In genomic region chr5:97670447-97670846, GRCh38 we compare ENCODE assay signal across 30 cellular contexts.
"Had no signal": no experiment of that assay in that cellular context is flagged by ENCODE, and none has a peak within 500 bp of the region (broad histone marks: within the 10 kb centered on the region; RNA-seq: fewer than 3 reads in every experiment).

No MANE protein-coding gene starts in this region.

- H3K4me1 Mint-ChIP-seq: mesothelial cell of epicardium; naive B cell; neural crest cell; stimulated activated effector memory CD8-positive, alpha-beta T cell treated with anti-CD3 and anti-CD28 coated beads, Interleukin-12 subunit alpha, Interleukin-12 subunit beta, amount 100 ng/mL, for 72 hours had no signal

- H3K27me3 ChIP-seq: esophagus squamous epithelium, foreskin keratinocyte, gastroesophageal sphincter, heart left ventricle, hepatocyte, neutrophil, right atrium auricular region, stomach, testis, tibial artery had no signal

- H3K4me3 Mint-ChIP-seq: dendritic cell treated with granulocyte-macrophage colony-stimulating factor and Interleukin-4, amounts not matched to agents 40 ng/mL and 50 ng/mL, for 4 days; mesothelial cell of epicardium; naive B cell; natural killer cell treated with Interleukin-12 subunit alpha and Interleukin-12 subunit beta and Interleukin-15 and Interleukin-18, amount 100 ng/mL, for 72 hours; neural crest cell; stimulated activated effector memory CD8-positive, alpha-beta T cell treated with anti-CD3 and anti-CD28 coated beads, Interleukin-12 subunit alpha, Interleukin-12 subunit beta, amount 100 ng/mL, for 72 hours; type B pancreatic cell had no signal

- H3K27ac ChIP-seq: esophagus squamous epithelium, foreskin keratinocyte, gastroesophageal sphincter, heart left ventricle, hepatocyte, neutrophil, parathyroid adenoma, right atrium auricular region, stomach, testis, tibial artery had no signal

- ATAC-seq: foreskin keratinocyte; gastroesophageal sphincter; heart left ventricle; left lobe of liver; mucosa of descending colon; natural killer cell treated with Interleukin-12 subunit alpha and Interleukin-12 subunit beta and Interleukin-15 and Interleukin-18, amount 100 ng/mL, for 72 hours; sciatic nerve; stimulated activated effector memory CD8-positive, alpha-beta T cell treated with anti-CD3 and anti-CD28 coated beads, Interleukin-12 subunit alpha, Interleukin-12 subunit beta, amount 100 ng/mL, for 72 hours had no signal

- H3K4me3 ChIP-seq: esophagus squamous epithelium, gastroesophageal sphincter, heart left ventricle, hepatocyte, lung, mucosa of descending colon, right atrium auricular region, stomach, testis, tibial artery had no signal

- H3K4me1 ChIP-seq: esophagus squamous epithelium, foreskin keratinocyte, gastroesophageal sphincter, heart left ventricle, parathyroid adenoma, right atrium auricular region, stomach, testis, tibial artery had no signal

- H3K36me3 ChIP-seq: esophagus squamous epithelium, gastroesophageal sphincter, heart left ventricle, neutrophil, right atrium auricular region, stomach, tibial artery had no signal

- H3K27ac Mint-ChIP-seq: dendritic cell treated with granulocyte-macrophage colony-stimulating factor and Interleukin-4, amounts not matched to agents 40 ng/mL and 50 ng/mL, for 4 days; mesothelial cell of epicardium; naive B cell; natural killer cell treated with Interleukin-12 subunit alpha and Interleukin-12 subunit beta and Interleukin-15 and Interleukin-18, amount 100 ng/mL, for 72 hours; progenitor cell of endocrine pancreas; stimulated activated effector memory CD8-positive, alpha-beta T cell treated with anti-CD3 and anti-CD28 coated beads, Interleukin-12 subunit alpha, Interleukin-12 subunit beta, amount 100 ng/mL, for 72 hours; type B pancreatic cell had no signal

- H3K9me3 ChIP-seq: esophagus squamous epithelium, gastroesophageal sphincter, mucosa of descending colon, neutrophil, right atrium auricular region, testis, tibial artery had no signal

- DNase-seq: effector CD8-positive, alpha-beta T cell; erythroblast; esophagus squamous epithelium; foreskin keratinocyte; heart left ventricle; kidney; mesenchymal stem cell; mucosa of descending colon; naive B cell; stimulated activated CD4-positive, alpha-beta T cell treated with anti-CD3 and anti-CD28 coated beads, Interleukin-2, amount 100 ng/mL, for 24 hours; stimulated activated CD4-positive, alpha-beta T cell treated with anti-CD3 and anti-CD28 coated beads, Interleukin-4, amount 100 ng/mL, for 24 hours; stimulated activated naive CD4-positive, alpha-beta T cell treated with Interleukin-2 at 50 U/mL for 16 hours; stomach; testis; tibial artery had no signal

- H3K9me3 Mint-ChIP-seq: dendritic cell treated with granulocyte-macrophage colony-stimulating factor and Interleukin-4, amounts not matched to agents 40 ng/mL and 50 ng/mL, for 4 days had no signal

- H3K36me3 Mint-ChIP-seq: mesothelial cell of epicardium; natural killer cell treated with Interleukin-12 subunit alpha and Interleukin-12 subunit beta and Interleukin-15 and Interleukin-18, amount 100 ng/mL, for 72 hours; stimulated activated effector memory CD8-positive, alpha-beta T cell treated with anti-CD3 and anti-CD28 coated beads, Interleukin-12 subunit alpha, Interleukin-12 subunit beta, amount 100 ng/mL, for 72 hours; type B pancreatic cell had no signal

- H3K27me3 Mint-ChIP-seq: dendritic cell treated with granulocyte-macrophage colony-stimulating factor and Interleukin-4, amounts not matched to agents 40 ng/mL and 50 ng/mL, for 4 days; naive B cell; natural killer cell treated with Interleukin-12 subunit alpha and Interleukin-12 subunit beta and Interleukin-15 and Interleukin-18, amount 100 ng/mL, for 72 hours; progenitor cell of endocrine pancreas; type B pancreatic cell had no signal
